ENCODE assay signal across 18 cellular contexts in the genomic region with DNA sequence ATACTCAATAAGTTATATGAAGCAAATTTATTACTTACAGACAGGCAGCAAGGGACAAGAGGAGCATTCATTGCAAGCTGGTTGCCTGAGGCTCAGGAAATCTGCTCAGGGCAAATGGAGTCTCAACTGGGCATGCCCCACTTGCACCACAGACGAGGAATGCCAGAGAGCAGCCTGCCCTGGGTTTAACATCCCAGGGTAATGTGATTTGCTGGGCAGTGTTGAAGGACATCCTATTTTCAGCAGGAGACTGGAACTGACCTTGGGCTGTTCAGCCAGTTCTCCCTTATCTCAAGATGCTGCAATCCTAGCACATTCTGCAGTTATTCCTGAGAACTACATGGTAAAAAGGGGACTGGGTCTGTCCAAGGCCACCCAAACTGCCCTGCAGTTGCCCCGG. TPM values are rescaled to one million over a fixed set of nuclear protein-coding genes. Genes with fewer than 3 reads are reported as not detected.
A peak's percentile ranks its signal among the peaks of the same experiment; 100 is the strongest.
DNase-seq lines count a peak whose midpoint lies in the region; FAIRE-seq and TF ChIP-seq lines count a peak whose summit lies in the region.
"Had no signal": no experiment of that assay in that cellular context is flagged by ENCODE, and none has a peak within 500 bp of the region (broad histone marks: within the 10 kb centered on the region; RNA-seq: fewer than 3 reads in every experiment).

No MANE protein-coding gene starts in this region.

- no peaks in the 10 kb centered on the region for H3K9me3 ChIP-seq in cardiac muscle cell (ENCODE audit: low read depth)

- H3K4me1 ChIP-seq in cardiac muscle cell (ENCODE audit: low read depth): peaks cover 50% of the 10 kb centered on the region

- FAIRE-seq in D721Med (lab: Jason Lieb, UNC): no peak
- FAIRE-seq: G401.6 had no signal

- peak overlapping the region; percentile 89 for H3K27ac ChIP-seq in cardiac muscle cell
- H3K27ac ChIP-seq: BLaER1 treated with 17β-estradiol and CSF1 and Interleukin-3, amounts not matched to agents 10 nM and 100 nM; GM23248 had no signal

- TF ChIP-seq CTCF in cardiac muscle cell (IDR thresholded peaks at IDR 0.05; ENCODE audit: low read depth, low read length) (no peak), D721Med (IDR thresholded peaks at IDR 0.05; ENCODE audit: insufficient read depth, missing control alignments) (no peak)

- H3K4me3 ChIP-seq in cardiac muscle cell: no peak overlapping the region
- H3K4me3 ChIP-seq: BLaER1 treated with 17β-estradiol and CSF1 and Interleukin-3, amounts not matched to agents 10 nM and 100 nM; GM23248 had no signal

- peak; percentile 90 for DNase-seq in COLO829 (ENCODE audit: low spot score)
- DNase-seq in RPMI7951 (ENCODE audit: low read depth): peak; percentile 44
- DNase-seq in cardiac muscle cell (ENCODE audit: low read depth in 1 of 2, low spot score in 1 of 2): peak; percentile 27 to 67
- peak; percentile 17 for DNase-seq in left kidney (ENCODE audit: low read depth, low spot score)
- no peak for DNase-seq in GOT3 (lab: John Stamatoyannopoulos, UW)
- no peak for DNase-seq in D721Med (ENCODE audit: insufficient read length, low spot score)
- no peak for DNase-seq in NCI-H82 treated with DMSO at 0.1 percent for 48 hours (lab: John Stamatoyannopoulos, UW; ENCODE audit: unreplicated experiment)
- DNase-seq: DMS 273 treated with DMSO at 0.1 percent for 48 hours; DND-41; GM23248; MM.1S; NCI-H1105; NCI-H2081; NCI-H446 treated with DMSO at 0.1 percent for 48 hours; NK-92 treated with Interleukin-12 subunit alpha and Interleukin-12 subunit beta, amount 100 ng/mL, for 24 hours; OCI-M1 had no signal

- no peaks in the 10 kb centered on the region for H3K27me3 ChIP-seq in cardiac muscle cell
- H3K27me3 ChIP-seq: BLaER1 treated with 17β-estradiol and CSF1 and Interleukin-3, amounts not matched to agents 10 nM and 100 nM had no signal

- H3K36me3 ChIP-seq in cardiac muscle cell: no peaks in the 10 kb centered on the region
- H3K36me3 ChIP-seq: BLaER1 treated with 17β-estradiol and CSF1 and Interleukin-3, amounts not matched to agents 10 nM and 100 nM had no signal

RNA-seq across cellular contexts. Expression of a gene that starts 3.8 kb away (rescaled TPM):
- total RNA-seq in RPMI7951 (2014; rRNA removed; shearing (Covaris generic)): 29.3 and 32.4 TPM in 2 replicates
- total RNA-seq in cardiac muscle cell: 107 and 110 TPM in 2 replicates
- polyA plus RNA-seq in cardiac muscle cell: 95.7 and 107 TPM in 2 replicates

RNA-seq across cellular contexts. Expression of a gene that starts 56.2 kb away (rescaled TPM):
- 70.8 and 96.6 TPM in 2 replicates for total RNA-seq in RPMI7951 (2014; rRNA removed; shearing (Covaris generic))
- 243 and 268 TPM in 2 replicates for total RNA-seq in cardiac muscle cell
- 178 and 192 TPM in 2 replicates for polyA plus RNA-seq in cardiac muscle cell

Comparison
In these comparisons a context has a peak if more than half of its experiments do, and no peak if none do; other contexts are left out.
1. DNase-seq: peak in COLO829 (single experiment), RPMI7951 (single experiment), cardiac muscle cell (2 of 2) and left kidney (single experiment); none in GOT3 (single experiment), D721Med (single experiment) and NCI-H82 treated with DMSO at 0.1 percent for 48 hours (single experiment).